ENCODE assay signal across 25 cellular contexts in genomic region chr2:20194097-20194989, GRCh38. TPM values are rescaled to one million over a fixed set of nuclear protein-coding genes. Genes with fewer than 3 reads are reported as not detected.
"Had no signal": no experiment of that assay in that cellular context is flagged by ENCODE, and none has a peak within 500 bp of the region (broad histone marks: within the 10 kb centered on the region; RNA-seq: fewer than 3 reads in every experiment).

No MANE protein-coding gene starts in this region.

- DNase-seq: activated naive CD4-positive, alpha-beta T cell; activated T-cell treated with anti-CD3 and anti-CD28 coated beads, Interleukin-2, amount 50 U/mL, for 24 hours; amniotic stem cell; head of caudate nucleus; hypothalamus; mesendoderm; mucosa of descending colon; naive B cell; psoas muscle; stimulated activated CD4-positive, alpha-beta T cell treated with anti-CD3 and anti-CD28 coated beads, Interleukin-4, amount 100 ng/mL, for 4 hours; T-helper 9 cell; uterus had no signal

- H3K27ac Mint-ChIP-seq: activated naive CD8-positive, alpha-beta T cell; activated T-cell treated with anti-CD3 and anti-CD28 coated beads, Interleukin-2, amount 50 U/mL, for 24 hours; activated T-helper 17 cell treated with anti-CD3 and anti-CD28 coated beads, Interleukin-2, amount 50 U/mL, for 72 hours; stimulated activated naive CD8-positive, alpha-beta T cell treated with anti-CD3 and anti-CD28 coated beads, Interleukin-15, Interleukin-2, amounts not matched to agents 100 ng/mL and 50 ng/mL, for 24 hours; WTC11 had no signal

- H3K27me3 Mint-ChIP-seq: activated T-cell treated with anti-CD3 and anti-CD28 coated beads, Interleukin-2, amount 50 U/mL, for 24 hours; stimulated activated naive CD8-positive, alpha-beta T cell treated with anti-CD3 and anti-CD28 coated beads, Interleukin-15, Interleukin-2, amounts not matched to agents 100 ng/mL and 50 ng/mL, for 24 hours had no signal

- H3K4me3 Mint-ChIP-seq: activated naive CD8-positive, alpha-beta T cell; activated T-cell treated with anti-CD3 and anti-CD28 coated beads, Interleukin-2, amount 50 U/mL, for 24 hours; activated T-helper 17 cell treated with anti-CD3 and anti-CD28 coated beads, Interleukin-2, amount 50 U/mL, for 72 hours; naive B cell; stimulated activated naive CD8-positive, alpha-beta T cell treated with anti-CD3 and anti-CD28 coated beads, Interleukin-15, Interleukin-2, amounts not matched to agents 100 ng/mL and 50 ng/mL, for 24 hours; WTC11 had no signal

- FAIRE-seq: pancreas had no signal

- ATAC-seq: activated T-helper 17 cell treated with anti-CD3 and anti-CD28 coated beads, Interleukin-2, amount 50 U/mL, for 72 hours; gastroesophageal sphincter; mucosa of descending colon; pancreas; psoas muscle; WTC11 had no signal

- H3K4me1 Mint-ChIP-seq: activated T-helper 17 cell treated with anti-CD3 and anti-CD28 coated beads, Interleukin-2, amount 50 U/mL, for 72 hours; naive B cell had no signal

- H3K27me3 ChIP-seq: breast epithelium, esophagus muscularis mucosa, gastroesophageal sphincter, neutrophil, pancreas, right atrium auricular region, tibial nerve, uterus had no signal

- H3K9me3 Mint-ChIP-seq: activated T-cell treated with anti-CD3 and anti-CD28 coated beads, Interleukin-2, amount 50 U/mL, for 24 hours; activated T-helper 17 cell treated with anti-CD3 and anti-CD28 coated beads, Interleukin-2, amount 50 U/mL, for 72 hours; naive B cell; stimulated activated naive CD8-positive, alpha-beta T cell treated with anti-CD3 and anti-CD28 coated beads, Interleukin-15, Interleukin-2, amounts not matched to agents 100 ng/mL and 50 ng/mL, for 24 hours; WTC11 had no signal

- H3K27ac ChIP-seq: breast epithelium, coronary artery, esophagus muscularis mucosa, gastroesophageal sphincter, neutrophil, psoas muscle, right atrium auricular region, tibial nerve, uterus had no signal

- H3K9me3 ChIP-seq: breast epithelium, esophagus muscularis mucosa, gastroesophageal sphincter, mucosa of descending colon, neutrophil, pancreas, psoas muscle, right atrium auricular region, tibial nerve, uterus had no signal

- H3K4me3 ChIP-seq: breast epithelium, coronary artery, esophagus muscularis mucosa, gastroesophageal sphincter, mucosa of descending colon, pancreas, psoas muscle, right atrium auricular region, tibial nerve, uterus had no signal

- H3K36me3 ChIP-seq: breast epithelium, esophagus muscularis mucosa, gastroesophageal sphincter, neutrophil, pancreas, right atrium auricular region, tibial nerve, uterus had no signal

- H3K4me1 ChIP-seq: psoas muscle, right atrium auricular region, tibial nerve, uterus had no signal

- H3K36me3 Mint-ChIP-seq: activated naive CD8-positive, alpha-beta T cell; naive B cell; WTC11 had no signal

RNA-seq across cellular contexts. Expression of gene SDC1, which starts 30.6 kb away (rescaled TPM):
- total RNA-seq: T-helper 1 cell treated with Interleukin-12 subunit alpha and Interleukin-12 subunit beta and Interleukin-4 antibody, amounts not matched to agents 30 ng/mL and 1 ng/mL, for 36 hours had no signal
